17 cellular contexts compared by ENCODE assay signal in genomic region chr2:127166221-127166860, GRCh38. TPM values are rescaled to one million over a fixed set of nuclear protein-coding genes. Genes with fewer than 3 reads are reported as not detected.
A peak's percentile ranks its signal among the peaks of the same experiment; 100 is the strongest.
DNase-seq lines count a peak whose midpoint lies in the region; ATAC-seq and TF ChIP-seq lines count a peak whose summit lies in the region.
"Had no signal": no experiment of that assay in that cellular context is flagged by ENCODE, and none has a peak within 500 bp of the region (broad histone marks: within the 10 kb centered on the region; RNA-seq: fewer than 3 reads in every experiment).

No MANE protein-coding gene starts in this region.

- H3K4me3 ChIP-seq in right atrium auricular region = no peak overlapping the region
- H3K4me3 ChIP-seq in left ventricle myocardium inferior = no peak overlapping the region
- H3K4me3 ChIP-seq in vagina = no peak overlapping the region
- H3K4me3 ChIP-seq: GM23248, K562 had no signal

- no peaks in the 10 kb centered on the region for H3K36me3 Mint-ChIP-seq in T-helper 2 cell treated with Interferon-gamma antibody and Interleukin-4, amounts not matched to agents 5 μg/mL and 100 μg/mL, for 36 hours (ENCODE audit: low read depth)
- H3K36me3 Mint-ChIP-seq: CD8-positive, alpha-beta T cell had no signal

- no peaks in the 10 kb centered on the region for H3K9me3 ChIP-seq in right atrium auricular region
- H3K9me3 ChIP-seq in left ventricle myocardium inferior (replicated peaks) = no peaks in the 10 kb centered on the region
- H3K9me3 ChIP-seq in vagina = no peaks in the 10 kb centered on the region

- intact Hi-C loops in left ventricle myocardium inferior (cut with micrococcal nuclease) (no loop called here), vagina (cut with DNase I) (no loop called here)

- H3K36me3 ChIP-seq in right atrium auricular region = no peaks in the 10 kb centered on the region
- no peaks in the 10 kb centered on the region for H3K36me3 ChIP-seq in left ventricle myocardium inferior
- no peaks in the 10 kb centered on the region for H3K36me3 ChIP-seq in vagina

- TF ChIP-seq CTCF in right atrium auricular region (IDR thresholded peaks at IDR 0.05) (no peak), left ventricle myocardium inferior (IDR thresholded peaks at IDR 0.05; ENCODE audit: borderline replicate concordance) (no peak), vagina (IDR thresholded peaks at IDR 0.05) (no peak)

- H3K4me1 Mint-ChIP-seq in T-helper 2 cell treated with Interferon-gamma antibody and Interleukin-4, amounts not matched to agents 5 μg/mL and 100 μg/mL, for 36 hours (ENCODE audit: low read depth) = no peaks in the 10 kb centered on the region

- DNase-seq in NCI-H1105 treated with DMSO at 0.1 percent for 48 hours (lab: John Stamatoyannopoulos, UW) (peak; percentile 1), NCI-H1105 (lab: John Stamatoyannopoulos, UW) (no peak), right atrium auricular region (ENCODE audit: low spot score) (peak; percentile 46), left ventricle myocardium inferior (no peak), mesenteric fat pad (ENCODE audit: low spot score) (peak; percentile 64), vagina (ENCODE audit: extremely low spot score in 2 of 2) (peak; percentile 55 to 70)
- no peak for DNase-seq in T-helper 2 cell treated with Interferon-gamma antibody and Interleukin-4, amounts not matched to agents 5 μg/mL and 100 μg/mL, for 36 hours (ENCODE audit: low spot score)
- DNase-seq: GF-D8, GM23248, NCI-H1694 treated with DMSO at 0.1 percent for 48 hours, NCI-H226 had no signal

- no peak for TF ChIP-seq POLR2A in vagina (IDR thresholded peaks at IDR 0.05)

- no peaks in the 10 kb centered on the region for H3K9me3 Mint-ChIP-seq in T-helper 2 cell treated with Interferon-gamma antibody and Interleukin-4, amounts not matched to agents 5 μg/mL and 100 μg/mL, for 36 hours
- H3K9me3 Mint-ChIP-seq: CD8-positive, alpha-beta T cell had no signal

- no peaks in the 10 kb centered on the region for H3K4me1 ChIP-seq in right atrium auricular region
- no peaks in the 10 kb centered on the region for H3K4me1 ChIP-seq in left ventricle myocardium inferior
- H3K4me1 ChIP-seq in vagina = peaks cover 9% of the 10 kb centered on the region

- H3K4me3 Mint-ChIP-seq in T-helper 2 cell treated with Interferon-gamma antibody and Interleukin-4, amounts not matched to agents 5 μg/mL and 100 μg/mL, for 36 hours = no peak overlapping the region
- H3K4me3 Mint-ChIP-seq: CD8-positive, alpha-beta T cell had no signal

- H3K27ac Mint-ChIP-seq in T-helper 2 cell treated with Interferon-gamma antibody and Interleukin-4, amounts not matched to agents 5 μg/mL and 100 μg/mL, for 36 hours = no peak overlapping the region
- H3K27ac Mint-ChIP-seq: CD8-positive, alpha-beta T cell had no signal

- H3K27ac ChIP-seq in right atrium auricular region (no peak overlapping the region), left ventricle myocardium inferior (replicated peaks) (no peak overlapping the region), vagina (no peak overlapping the region)
- H3K27ac ChIP-seq: 22Rv1, GM23248 had no signal

- ATAC-seq in HG03460 (IDR thresholded peaks at IDR 0.05; ENCODE audit: unreplicated experiment) = no peak
- ATAC-seq: CD8-positive, alpha-beta T cell; K562; Right ventricle myocardium inferior had no signal

- H3K27me3 Mint-ChIP-seq in T-helper 2 cell treated with Interferon-gamma antibody and Interleukin-4, amounts not matched to agents 5 μg/mL and 100 μg/mL, for 36 hours (ENCODE audit: low read depth) = no peaks in the 10 kb centered on the region

- H3K27me3 ChIP-seq in right atrium auricular region = no peaks in the 10 kb centered on the region
- peaks cover 32% of the 10 kb centered on the region for H3K27me3 ChIP-seq in left ventricle myocardium inferior (ENCODE audit: low read depth)
- no peaks in the 10 kb centered on the region for H3K27me3 ChIP-seq in vagina

RNA-seq across cellular contexts. Expression of gene CYP27C1, which starts 53.8 kb away (rescaled TPM):
- under 1 TPM in 1 of 2 donors, not detected in 1; 0.24 TPM for total RNA-seq in right atrium auricular region
- 0.11 TPM for total RNA-seq in left ventricle myocardium inferior
- 1.1 TPM for total RNA-seq in mesenteric fat pad
- total RNA-seq in vagina = 3.2 TPM
- total RNA-seq: CD8-positive, alpha-beta T cell; HT-29; K562 had no signal

RNA-seq across cellular contexts. Expression of gene BIN1, which starts 59.4 kb away (rescaled TPM):
- 10 to 100 TPM in 1 of 2 donors, 1 to 10 TPM in 1; 7.6 to 15.3 TPM for total RNA-seq in right atrium auricular region
- 15.8 TPM for total RNA-seq in left ventricle myocardium inferior
- total RNA-seq in mesenteric fat pad = 87.0 TPM
- 60.9 TPM for total RNA-seq in vagina

Comparison
In these comparisons a context has a peak if more than half of its experiments do, and no peak if none do; other contexts are left out.
1. DNase-seq: peak in NCI-H1105 treated with DMSO at 0.1 percent for 48 hours (single experiment), right atrium auricular region (single experiment), mesenteric fat pad (single experiment) and vagina (2 of 2); none in NCI-H1105 (single experiment), left ventricle myocardium inferior (single experiment) and T-helper 2 cell treated with Interferon-gamma antibody and Interleukin-4, amounts not matched to agents 5 μg/mL and 100 μg/mL, for 36 hours (single experiment).